1 cellular context compared by ENCODE assay signal in the genomic region with DNA sequence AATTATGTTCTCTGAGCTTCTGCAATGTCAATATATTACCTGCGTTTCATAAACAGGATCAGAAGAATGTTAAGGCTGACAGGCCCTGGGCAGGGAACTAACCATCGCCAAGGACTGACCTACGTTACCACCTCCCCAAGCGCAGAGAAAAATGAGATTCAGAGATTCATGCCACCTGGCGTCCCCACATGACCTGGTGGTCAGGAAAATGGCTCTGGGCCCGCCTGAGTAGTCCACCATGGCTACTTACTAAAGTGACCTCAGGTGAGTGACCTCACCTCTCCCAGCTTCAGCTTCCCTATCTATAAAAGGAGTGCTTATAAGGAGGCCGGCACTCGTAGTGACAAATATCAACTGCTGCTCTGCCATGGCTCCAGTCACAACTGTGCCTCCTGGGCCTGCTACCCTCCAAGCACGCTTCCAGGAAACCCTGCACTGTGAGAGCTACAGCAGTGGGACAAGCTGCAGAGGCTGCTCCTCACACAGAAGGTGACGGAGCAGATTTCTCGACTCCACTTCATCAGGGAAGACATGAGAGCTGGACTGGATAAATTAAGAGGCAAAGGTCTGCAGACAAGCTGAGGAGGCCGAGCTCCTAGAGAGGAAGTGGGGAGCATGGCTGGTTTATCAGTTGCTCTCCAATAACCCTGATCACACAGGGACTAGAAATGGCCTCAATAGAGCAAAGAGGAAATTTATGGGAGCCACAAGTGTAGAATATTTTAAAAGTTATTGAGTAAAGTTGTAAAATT.
TF ChIP-seq lines count a peak whose summit lies in the region.

No MANE protein-coding gene starts in this region.

TF ChIP-seq in SK-N-SH treated with all-trans-retinoic acid at 6 μM for 48 hours, 23 proteins besides CTCF, POLR2A, EP300 and RAD21 (continued from another document):
- TF ChIP-seq, protein P1, sequence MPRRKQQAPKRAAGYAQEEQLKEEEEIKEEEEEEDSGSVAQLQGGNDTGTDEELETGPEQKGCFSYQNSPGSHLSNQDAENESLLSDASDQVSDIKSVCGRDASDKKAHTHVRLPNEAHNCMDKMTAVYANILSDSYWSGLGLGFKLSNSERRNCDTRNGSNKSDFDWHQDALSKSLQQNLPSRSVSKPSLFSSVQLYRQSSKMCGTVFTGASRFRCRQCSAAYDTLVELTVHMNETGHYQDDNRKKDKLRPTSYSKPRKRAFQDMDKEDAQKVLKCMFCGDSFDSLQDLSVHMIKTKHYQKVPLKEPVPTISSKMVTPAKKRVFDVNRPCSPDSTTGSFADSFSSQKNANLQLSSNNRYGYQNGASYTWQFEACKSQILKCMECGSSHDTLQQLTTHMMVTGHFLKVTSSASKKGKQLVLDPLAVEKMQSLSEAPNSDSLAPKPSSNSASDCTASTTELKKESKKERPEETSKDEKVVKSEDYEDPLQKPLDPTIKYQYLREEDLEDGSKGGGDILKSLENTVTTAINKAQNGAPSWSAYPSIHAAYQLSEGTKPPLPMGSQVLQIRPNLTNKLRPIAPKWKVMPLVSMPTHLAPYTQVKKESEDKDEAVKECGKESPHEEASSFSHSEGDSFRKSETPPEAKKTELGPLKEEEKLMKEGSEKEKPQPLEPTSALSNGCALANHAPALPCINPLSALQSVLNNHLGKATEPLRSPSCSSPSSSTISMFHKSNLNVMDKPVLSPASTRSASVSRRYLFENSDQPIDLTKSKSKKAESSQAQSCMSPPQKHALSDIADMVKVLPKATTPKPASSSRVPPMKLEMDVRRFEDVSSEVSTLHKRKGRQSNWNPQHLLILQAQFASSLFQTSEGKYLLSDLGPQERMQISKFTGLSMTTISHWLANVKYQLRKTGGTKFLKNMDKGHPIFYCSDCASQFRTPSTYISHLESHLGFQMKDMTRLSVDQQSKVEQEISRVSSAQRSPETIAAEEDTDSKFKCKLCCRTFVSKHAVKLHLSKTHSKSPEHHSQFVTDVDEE (CRISPR knock-in tag; IDR thresholded peaks at IDR 0.05), result no peak
- TF ChIP-seq, protein P2, sequence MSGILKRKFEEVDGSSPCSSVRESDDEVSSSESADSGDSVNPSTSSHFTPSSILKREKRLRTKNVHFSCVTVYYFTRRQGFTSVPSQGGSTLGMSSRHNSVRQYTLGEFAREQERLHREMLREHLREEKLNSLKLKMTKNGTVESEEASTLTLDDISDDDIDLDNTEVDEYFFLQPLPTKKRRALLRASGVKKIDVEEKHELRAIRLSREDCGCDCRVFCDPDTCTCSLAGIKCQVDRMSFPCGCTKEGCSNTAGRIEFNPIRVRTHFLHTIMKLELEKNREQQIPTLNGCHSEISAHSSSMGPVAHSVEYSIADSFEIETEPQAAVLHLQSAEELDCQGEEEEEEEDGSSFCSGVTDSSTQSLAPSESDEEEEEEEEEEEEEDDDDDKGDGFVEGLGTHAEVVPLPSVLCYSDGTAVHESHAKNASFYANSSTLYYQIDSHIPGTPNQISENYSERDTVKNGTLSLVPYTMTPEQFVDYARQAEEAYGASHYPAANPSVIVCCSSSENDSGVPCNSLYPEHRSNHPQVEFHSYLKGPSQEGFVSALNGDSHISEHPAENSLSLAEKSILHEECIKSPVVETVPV (CRISPR knock-in tag; IDR thresholded peaks at IDR 0.05), result no peak
- TF ChIP-seq CSDC2 (CRISPR knock-in tag; IDR thresholded peaks at IDR 0.05) (no peak), RARB (CRISPR knock-in tag; IDR thresholded peaks at IDR 0.05) (no peak), ARNTL (CRISPR knock-in tag; IDR thresholded peaks at IDR 0.05; ENCODE audit: borderline replicate concordance, low read depth) (no peak), TOX (CRISPR knock-in tag; IDR thresholded peaks at IDR 0.05; ENCODE audit: borderline replicate concordance) (no peak), ZNF70 (CRISPR knock-in tag; IDR thresholded peaks at IDR 0.05) (no peak)
- TF ChIP-seq, protein P3, sequence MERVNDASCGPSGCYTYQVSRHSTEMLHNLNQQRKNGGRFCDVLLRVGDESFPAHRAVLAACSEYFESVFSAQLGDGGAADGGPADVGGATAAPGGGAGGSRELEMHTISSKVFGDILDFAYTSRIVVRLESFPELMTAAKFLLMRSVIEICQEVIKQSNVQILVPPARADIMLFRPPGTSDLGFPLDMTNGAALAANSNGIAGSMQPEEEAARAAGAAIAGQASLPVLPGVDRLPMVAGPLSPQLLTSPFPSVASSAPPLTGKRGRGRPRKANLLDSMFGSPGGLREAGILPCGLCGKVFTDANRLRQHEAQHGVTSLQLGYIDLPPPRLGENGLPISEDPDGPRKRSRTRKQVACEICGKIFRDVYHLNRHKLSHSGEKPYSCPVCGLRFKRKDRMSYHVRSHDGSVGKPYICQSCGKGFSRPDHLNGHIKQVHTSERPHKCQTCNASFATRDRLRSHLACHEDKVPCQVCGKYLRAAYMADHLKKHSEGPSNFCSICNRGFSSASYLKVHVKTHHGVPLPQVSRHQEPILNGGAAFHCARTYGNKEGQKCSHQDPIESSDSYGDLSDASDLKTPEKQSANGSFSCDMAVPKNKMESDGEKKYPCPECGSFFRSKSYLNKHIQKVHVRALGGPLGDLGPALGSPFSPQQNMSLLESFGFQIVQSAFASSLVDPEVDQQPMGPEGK (CRISPR knock-in tag; IDR thresholded peaks at IDR 0.05; ENCODE audit: borderline replicate concordance), result no peak
